Comparison of ENCODE assay signal across 8 cellular contexts in genomic region chr12:131625171-131625509, GRCh38.
A peak's percentile ranks its signal among the peaks of the same experiment; 100 is the strongest.
DNase-seq lines count a peak whose midpoint lies in the region; ATAC-seq and TF ChIP-seq lines count a peak whose summit lies in the region.
"Not testable (repeated sequence)": the region's sequence is repeated elsewhere in the genome, so short reads cannot be mapped to it uniquely, and the experiment has no call there.

No MANE protein-coding gene starts in this region.

- H3F3A ChIP-seq in GM23338 (replicated peaks; ENCODE audit: low read depth), result not testable (repeated sequence)

- H3K27me3 Mint-ChIP-seq in GM23338 (ENCODE audit: insufficient read depth, low read depth, poor library complexity); activated CD8-positive, alpha-beta memory T cell treated with anti-CD3 and anti-CD28 coated beads, Interleukin-2, amount 10 ng/mL, durations not matched to agents 7 days and 5 days: not testable (repeated sequence)
- H3K27me3 Mint-ChIP-seq in neural crest cell (ENCODE audit: low read depth), result peaks cover 12% of the 10 kb centered on the region

- H3K4me3 Mint-ChIP-seq in GM23338; activated CD8-positive, alpha-beta memory T cell treated with anti-CD3 and anti-CD28 coated beads, Interleukin-2, amount 10 ng/mL, durations not matched to agents 7 days and 5 days; neural crest cell: not testable (repeated sequence)

- CTCF ChIA-PET in activated CD8-positive, alpha-beta memory T cell treated with anti-CD3 and anti-CD28 coated beads, Interleukin-2, amount 10 ng/mL, durations not matched to agents 7 days and 5 days (lab: Charles Lee), result not testable (repeated sequence)

- H3K79me2 ChIP-seq in GM23338 (replicated peaks; ENCODE audit: insufficient read depth), result not testable (repeated sequence)

- not testable (repeated sequence) for H3K9me3 Mint-ChIP-seq in GM23338; activated CD8-positive, alpha-beta memory T cell treated with anti-CD3 and anti-CD28 coated beads, Interleukin-2, amount 10 ng/mL, durations not matched to agents 7 days and 5 days (ENCODE audit: low read depth); neural crest cell

- not testable (repeated sequence) for H3K27ac Mint-ChIP-seq in GM23338
- peak overlapping the region; percentile 57 for H3K27ac Mint-ChIP-seq in activated CD8-positive, alpha-beta memory T cell treated with anti-CD3 and anti-CD28 coated beads, Interleukin-2, amount 10 ng/mL, durations not matched to agents 7 days and 5 days
- peak overlapping the region; percentile 81 for H3K27ac Mint-ChIP-seq in neural crest cell (ENCODE audit: unreplicated experiment)

- TF ChIP-seq POLR2A in heart left ventricle (IDR thresholded peaks at IDR 0.05), result not testable (repeated sequence)

- not testable (repeated sequence) for H3K27me3 ChIP-seq in GM23338 (ENCODE audit: insufficient read depth); SJCRH30
- peaks cover 0 to 42% (median 7%) of the 10 kb centered on the region in 9 donors for H3K27me3 ChIP-seq in heart left ventricle

- intact Hi-C loops in heart left ventricle (cut with DNase I), result not testable (repeated sequence)

- peak overlapping the region; percentile 33; the same call in 1 of the 2 replicates for H3K4me2 ChIP-seq in GM23338

- not testable (repeated sequence) for H4K20me1 ChIP-seq in GM23338 (replicated peaks; ENCODE audit: insufficient read depth)

- H3K36me3 ChIP-seq in GM23338 (ENCODE audit: insufficient read depth); SJCRH30; heart left ventricle: not testable (repeated sequence)

- ATAC-seq in GM23338; activated CD8-positive, alpha-beta memory T cell treated with anti-CD3 and anti-CD28 coated beads, Interleukin-2, amount 10 ng/mL, durations not matched to agents 7 days and 5 days: not testable (repeated sequence)
- peak in 3 of 4 donors; percentile 16 to 50 (median 27) for ATAC-seq in heart left ventricle

- not testable (repeated sequence) for TF ChIP-seq CTCF in GM23338 (conservative IDR thresholded peaks at IDR 0.05; ENCODE audit: low read depth in 2 of 2); heart left ventricle (IDR thresholded peaks at IDR 0.05); neural crest cell (conservative IDR thresholded peaks at IDR 0.05)

- H3K4me3 ChIP-seq in GM23338, result 0 out of 2 replicates have a peak overlapping the region, but pooled peaks have one; percentile 5
- H3K4me3 ChIP-seq in SJCRH30, heart left ventricle: not testable (repeated sequence)

- not testable (repeated sequence) for H3K9me2 ChIP-seq in GM23338 (ENCODE audit: insufficient read depth)

- H3K27ac ChIP-seq in GM23338 (ENCODE audit: low read depth); heart left ventricle: not testable (repeated sequence)
- peak overlapping the region; percentile 72 for H3K27ac ChIP-seq in SJCRH30
- peak overlapping the region; percentile 50 for H3K27ac ChIP-seq in temporal lobe (ENCODE audit: low read depth, low read length)

- peaks cover 14% of the 10 kb centered on the region; the same call in 1 of the 2 replicates for H3K4me1 ChIP-seq in GM23338 (ENCODE audit: insufficient read depth)
- peaks cover 30% of the 10 kb centered on the region for H3K4me1 ChIP-seq in SJCRH30
- peaks cover 0 to 15% (median 2%) of the 10 kb centered on the region in 12 donors for H3K4me1 ChIP-seq in heart left ventricle

- WGBS in heart left ventricle, 4 donors, result 0 to 24% (median 13%) methylated on average over 2 of the region's 2 CpGs

- not testable (repeated sequence) for H3K36me3 Mint-ChIP-seq in GM23338 (ENCODE audit: low read depth); activated CD8-positive, alpha-beta memory T cell treated with anti-CD3 and anti-CD28 coated beads, Interleukin-2, amount 10 ng/mL, durations not matched to agents 7 days and 5 days; neural crest cell (ENCODE audit: low read depth)

- not testable (repeated sequence) for DNase-seq in GM23338 (ENCODE audit: low spot score); activated CD8-positive, alpha-beta memory T cell treated with anti-CD3 and anti-CD28 coated beads, Interleukin-2, amount 10 ng/mL, durations not matched to agents 7 days and 5 days; heart left ventricle; neural crest cell (ENCODE audit: low read depth, low spot score)
- DNase-seq in NCI-H2196 (lab: John Stamatoyannopoulos, UW; ENCODE audit: unreplicated experiment) (peak; percentile 82), SJCRH30 (peak; percentile 86 to 93), dermis blood vessel endothelial cell (peak; percentile 7)

- not testable (repeated sequence) for H2AFZ ChIP-seq in GM23338

- H3K4me1 Mint-ChIP-seq in GM23338 (peaks cover 30% of the 10 kb centered on the region), neural crest cell (peaks cover 37% of the 10 kb centered on the region)
- not testable (repeated sequence) for H3K4me1 Mint-ChIP-seq in activated CD8-positive, alpha-beta memory T cell treated with anti-CD3 and anti-CD28 coated beads, Interleukin-2, amount 10 ng/mL, durations not matched to agents 7 days and 5 days

- not testable (repeated sequence) for H3K9me3 ChIP-seq in SJCRH30 (replicated peaks); heart left ventricle
